Comparison of ENCODE assay signal across 8 cellular contexts in the genomic region with DNA sequence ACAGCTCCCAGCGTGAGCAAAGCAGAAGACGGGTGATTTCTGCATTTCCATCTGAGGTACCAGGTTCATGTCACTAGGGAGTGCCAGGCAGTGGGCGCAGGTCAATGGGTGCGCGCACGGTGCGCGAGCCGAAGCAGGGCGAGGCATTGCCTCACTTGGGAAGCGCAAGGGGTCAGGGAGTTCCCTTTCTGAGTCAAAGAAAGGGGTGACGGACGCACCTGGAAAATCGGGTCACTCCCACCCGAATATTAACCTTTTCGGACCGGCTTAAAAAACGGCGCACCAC. TPM values are rescaled to one million over a fixed set of nuclear protein-coding genes. Genes with fewer than 3 reads are reported as not detected.
DNase-seq lines count a peak whose midpoint lies in the region; ATAC-seq and TF ChIP-seq lines count a peak whose summit lies in the region.
"Not testable (repeated sequence)": the region's sequence is repeated elsewhere in the genome, so short reads cannot be mapped to it uniquely, and the experiment has no call there.

No MANE protein-coding gene starts in this region.

- H3K4me3 ChIP-seq in CD8-positive, alpha-beta memory T cell (ENCODE audit: low read length), result not testable (repeated sequence)
- H3K4me3 ChIP-seq in HUES64 (ENCODE audit: low read length), result peak overlapping the region; percentile 52
- peak overlapping the region; percentile 18 for H3K4me3 ChIP-seq in smooth muscle cell

- POLR2A ChIA-PET in CD8-positive, alpha-beta memory T cell (lab: Charles Lee); activated CD4-positive, alpha-beta T cell treated with anti-CD3 and anti-CD28 coated beads for 36 hours (lab: Charles Lee): not testable (repeated sequence)
- POLR2A ChIA-PET in naive thymus-derived CD8-positive, alpha-beta T cell (lab: Charles Lee), result interaction anchor here (1.1 to 2.3 kb wide), 2 partner anchors 29 to 31 kb away, joined by 3 to 8 read pairs; a partner anchor contains a TSS

- H3K27me3 ChIP-seq in CD8-positive, alpha-beta memory T cell (ENCODE audit: insufficient read depth, low read length, poor library complexity, severe bottlenecking); HUES64 (ENCODE audit: insufficient read depth, low read length); smooth muscle cell (ENCODE audit: low read depth): not testable (repeated sequence)

- 27% methylated on average over 19 of the region's 19 CpGs for WGBS in HUES64
- 28% methylated on average over 10 of the region's 19 CpGs for WGBS in smooth muscle cell (ENCODE audit: low lambda C conversion rate)

- peak overlapping the region; percentile 61 for H3K4me2 ChIP-seq in smooth muscle cell

- not testable (repeated sequence) for ATAC-seq in activated CD4-positive, alpha-beta T cell treated with anti-CD3 and anti-CD28 coated beads for 36 hours; naive thymus-derived CD8-positive, alpha-beta T cell

- peak overlapping the region; percentile 70 for H3K9ac ChIP-seq in HUES64 (ENCODE audit: low read depth, low read length)
- H3K9ac ChIP-seq in smooth muscle cell (ENCODE audit: low read depth), result not testable (repeated sequence)

- not testable (repeated sequence) for H2AFZ ChIP-seq in smooth muscle cell (ENCODE audit: low read depth)

- H3K36me3 ChIP-seq in CD8-positive, alpha-beta memory T cell (ENCODE audit: insufficient read depth, low read length); smooth muscle cell (ENCODE audit: low read depth): not testable (repeated sequence)
- H3K36me3 ChIP-seq in HUES64 (ENCODE audit: insufficient read depth, low read length), result peaks cover 13% of the 10 kb centered on the region; the same call in 1 of the 2 replicates

- H3K27ac Mint-ChIP-seq in CD8-positive, alpha-beta memory T cell, result peak overlapping the region in 6 of 8 donors; percentile 38 to 86 (median 68)
- not testable (repeated sequence) for H3K27ac Mint-ChIP-seq in activated CD4-positive, alpha-beta T cell treated with anti-CD3 and anti-CD28 coated beads for 36 hours; activated naive CD4-positive, alpha-beta T cell treated with anti-CD3 and anti-CD28 coated beads, Interleukin-2, amount 50 U/mL, for 24 hours
- peak overlapping the region in 2 of 6 donors; percentile 42 to 84 for H3K27ac Mint-ChIP-seq in immature natural killer cell
- peak overlapping the region in 9 of 10 donors; percentile 50 to 89 (median 74) for H3K27ac Mint-ChIP-seq in naive thymus-derived CD8-positive, alpha-beta T cell

- CTCF ChIA-PET in CD8-positive, alpha-beta memory T cell (lab: Charles Lee); activated CD4-positive, alpha-beta T cell treated with anti-CD3 and anti-CD28 coated beads for 36 hours (lab: Charles Lee): not testable (repeated sequence)

- not testable (repeated sequence) for H4K20me1 ChIP-seq in smooth muscle cell (ENCODE audit: low read depth)

- H3K79me2 ChIP-seq in smooth muscle cell (ENCODE audit: low read depth), result not testable (repeated sequence)

- intact Hi-C loops in activated CD4-positive, alpha-beta T cell treated with anti-CD3 and anti-CD28 coated beads for 36 hours (cut with DNase I, micrococcal nuclease), result not testable (repeated sequence)

- H3K27ac ChIP-seq in CD8-positive, alpha-beta memory T cell (ENCODE audit: low read depth, low read length); HUES64 (ENCODE audit: low read depth, low read length); smooth muscle cell (ENCODE audit: low read depth): not testable (repeated sequence)
- H3K27ac ChIP-seq in epithelial cell of prostate, result peak overlapping the region; percentile 88

- H3K4me1 Mint-ChIP-seq in CD8-positive, alpha-beta memory T cell, result peaks cover 4 to 17% (median 8%) of the 10 kb centered on the region in 3 donors
- not testable (repeated sequence) for H3K4me1 Mint-ChIP-seq in activated CD4-positive, alpha-beta T cell treated with anti-CD3 and anti-CD28 coated beads for 36 hours; immature natural killer cell
- H3K4me1 Mint-ChIP-seq in activated naive CD4-positive, alpha-beta T cell treated with anti-CD3 and anti-CD28 coated beads, Interleukin-2, amount 50 U/mL, for 24 hours, result peaks cover 16% of the 10 kb centered on the region
- H3K4me1 Mint-ChIP-seq in naive thymus-derived CD8-positive, alpha-beta T cell, result peaks cover 2 to 15% (median 8%) of the 10 kb centered on the region in 4 donors

- H3K9me3 Mint-ChIP-seq in CD8-positive, alpha-beta memory T cell; activated CD4-positive, alpha-beta T cell treated with anti-CD3 and anti-CD28 coated beads for 36 hours (ENCODE audit: low read depth); activated naive CD4-positive, alpha-beta T cell treated with anti-CD3 and anti-CD28 coated beads, Interleukin-2, amount 50 U/mL, for 24 hours; immature natural killer cell; naive thymus-derived CD8-positive, alpha-beta T cell: not testable (repeated sequence)

- not testable (repeated sequence) for H3K27me3 Mint-ChIP-seq in CD8-positive, alpha-beta memory T cell; activated CD4-positive, alpha-beta T cell treated with anti-CD3 and anti-CD28 coated beads for 36 hours; activated naive CD4-positive, alpha-beta T cell treated with anti-CD3 and anti-CD28 coated beads, Interleukin-2, amount 50 U/mL, for 24 hours; immature natural killer cell (ENCODE audit: low read depth in 3 of 3); naive thymus-derived CD8-positive, alpha-beta T cell

- peaks cover 4 to 13% (median 8%) of the 10 kb centered on the region in 3 donors for H3K36me3 Mint-ChIP-seq in CD8-positive, alpha-beta memory T cell
- H3K36me3 Mint-ChIP-seq in activated CD4-positive, alpha-beta T cell treated with anti-CD3 and anti-CD28 coated beads for 36 hours (ENCODE audit: low read depth), result peaks cover 31% of the 10 kb centered on the region
- H3K36me3 Mint-ChIP-seq in activated naive CD4-positive, alpha-beta T cell treated with anti-CD3 and anti-CD28 coated beads, Interleukin-2, amount 50 U/mL, for 24 hours, result peaks cover 10% of the 10 kb centered on the region
- peaks cover 4 to 16% (median 9%) of the 10 kb centered on the region in 3 donors for H3K36me3 Mint-ChIP-seq in immature natural killer cell
- peaks cover 7 to 16% (median 9%) of the 10 kb centered on the region in 3 donors for H3K36me3 Mint-ChIP-seq in naive thymus-derived CD8-positive, alpha-beta T cell

- H3K9me3 ChIP-seq in CD8-positive, alpha-beta memory T cell (ENCODE audit: low read length); HUES64 (ENCODE audit: insufficient read depth, low read depth, low read length); smooth muscle cell (replicated peaks; ENCODE audit: low read depth): not testable (repeated sequence)

- DNase-seq in CD8-positive, alpha-beta memory T cell, result peak in 1 of 5 donors; percentile 21
- DNase-seq in activated CD4-positive, alpha-beta T cell treated with anti-CD3 and anti-CD28 coated beads for 36 hours; immature natural killer cell; smooth muscle cell (lab: John Stamatoyannopoulos, UW; ENCODE audit: unreplicated experiment): not testable (repeated sequence)
- DNase-seq in epithelial cell of prostate (ENCODE audit: low read depth, low spot score), result peak; percentile 12
- DNase-seq in naive thymus-derived CD8-positive, alpha-beta T cell, result peak in 1 of 10 donors; percentile 2

- not testable (repeated sequence) for H3F3A ChIP-seq in smooth muscle cell (ENCODE audit: low read depth)

- H3K4me3 Mint-ChIP-seq in CD8-positive, alpha-beta memory T cell, result peak overlapping the region in 6 of 7 donors; percentile 34 to 78 (median 68)
- peak overlapping the region; percentile 9 for H3K4me3 Mint-ChIP-seq in activated CD4-positive, alpha-beta T cell treated with anti-CD3 and anti-CD28 coated beads for 36 hours
- peak overlapping the region; percentile 59 for H3K4me3 Mint-ChIP-seq in activated naive CD4-positive, alpha-beta T cell treated with anti-CD3 and anti-CD28 coated beads, Interleukin-2, amount 50 U/mL, for 24 hours
- peak overlapping the region in 4 of 5 donors; percentile 41 to 73 (median 54) for H3K4me3 Mint-ChIP-seq in immature natural killer cell
- H3K4me3 Mint-ChIP-seq in naive thymus-derived CD8-positive, alpha-beta T cell, result peak overlapping the region; percentile 24 to 87 (median 64)

- not testable (repeated sequence) for TF ChIP-seq CTCF in smooth muscle cell (IDR thresholded peaks at IDR 0.05; ENCODE audit: borderline replicate concordance, insufficient read depth, poor library complexity, severe bottlenecking)

- H3K4me1 ChIP-seq in CD8-positive, alpha-beta memory T cell (ENCODE audit: insufficient read depth, low read length); smooth muscle cell (ENCODE audit: low read depth): not testable (repeated sequence)
- H3K4me1 ChIP-seq in HUES64 (ENCODE audit: insufficient read depth, low read length), result peaks cover 10% of the 10 kb centered on the region

RNA-seq across cellular contexts. Expression of a gene that starts 30.8 kb away (rescaled TPM):
- total RNA-seq in CD8-positive, alpha-beta memory T cell, result 10 to 100 TPM; 47.0 to 51.6 TPM
- polyA plus RNA-seq in CD8-positive, alpha-beta memory T cell, result 22.1 TPM
- polyA plus RNA-seq in HUES64 (2013, experiment 1 of 2), result 47.6 TPM
- 56.9 TPM for polyA plus RNA-seq in HUES64 (2013, experiment 2 of 2)
- 10 to 100 TPM; 48.0 to 48.7 TPM for total RNA-seq in activated CD4-positive, alpha-beta T cell treated with anti-CD3 and anti-CD28 coated beads for 36 hours
- 10 to 100 TPM; 14.8 to 49.0 (median 16.7) TPM for polyA plus RNA-seq in immature natural killer cell
- 10 to 100 TPM; 19.3 to 21.3 TPM for total RNA-seq in naive thymus-derived CD8-positive, alpha-beta T cell
- polyA plus RNA-seq in naive thymus-derived CD8-positive, alpha-beta T cell, result 10 to 100 TPM; 21.3 to 33.6 (median 23.7) TPM
- total RNA-seq in smooth muscle cell, result 65.5 and 77.3 TPM in 2 replicates
- polyA plus RNA-seq in smooth muscle cell, result 52.2 and 55.4 TPM in 2 replicates

Comparison
In these comparisons a context has a peak if more than half of its experiments do, and no peak if none do; other contexts are left out.
1. H3K4me3 Mint-ChIP-seq: peak in every context shown above with its lines; median percentile 68 in CD8-positive, alpha-beta memory T cell; 64 in naive thymus-derived CD8-positive, alpha-beta T cell; 59 in activated naive CD4-positive, alpha-beta T cell treated with anti-CD3 and anti-CD28 coated beads, Interleukin-2, amount 50 U/mL, for 24 hours; 54 in immature natural killer cell; 9 in activated CD4-positive, alpha-beta T cell treated with anti-CD3 and anti-CD28 coated beads for 36 hours.